In genomic region chr17:43798024-43798423, GRCh38 we compare ENCODE assay signal across 9 cellular contexts. TPM values are rescaled to one million over a fixed set of nuclear protein-coding genes. Genes with fewer than 3 reads are reported as not detected.
"Had no signal": no experiment of that assay in that cellular context is flagged by ENCODE, and none has a peak within 500 bp of the region (broad histone marks: within the 10 kb centered on the region; RNA-seq: fewer than 3 reads in every experiment).

No MANE protein-coding gene starts in this region.

RNA-seq across cellular contexts. Expression of gene CFAP97D1, which starts 17.8 kb away (rescaled TPM):
- total RNA-seq: MCF 10A; Peyer's patch; Right ventricle myocardium inferior; RPMI7951; SJSA1; T-helper 1 cell treated with Interleukin-12 subunit alpha and Interleukin-12 subunit beta and Interleukin-4 antibody, amounts not matched to agents 30 ng/mL and 1 ng/mL, for 36 hours had no signal
- polyA plus RNA-seq: IgD-negative memory B cell had no signal

RNA-seq across cellular contexts. Expression of gene MPP3, which starts 34.9 kb away (rescaled TPM):
- total RNA-seq: T-helper 1 cell treated with Interleukin-12 subunit alpha and Interleukin-12 subunit beta and Interleukin-4 antibody, amounts not matched to agents 30 ng/mL and 1 ng/mL, for 36 hours had no signal
- polyA plus RNA-seq: IgD-negative memory B cell had no signal

RNA-seq across cellular contexts. Expression of gene SOST, which starts 39.4 kb away (rescaled TPM):
- total RNA-seq: HT1080; LHCN-M2; MCF 10A; Peyer's patch; Right ventricle myocardium inferior; RPMI7951; T-helper 1 cell treated with Interleukin-12 subunit alpha and Interleukin-12 subunit beta and Interleukin-4 antibody, amounts not matched to agents 30 ng/mL and 1 ng/mL, for 36 hours had no signal
- polyA plus RNA-seq: IgD-negative memory B cell had no signal

RNA-seq across cellular contexts. Expression of gene CD300LG, which starts 49.0 kb away (rescaled TPM):
- total RNA-seq: HT1080; LHCN-M2; MCF 10A; RPMI7951; SJSA1; T-helper 1 cell treated with Interleukin-12 subunit alpha and Interleukin-12 subunit beta and Interleukin-4 antibody, amounts not matched to agents 30 ng/mL and 1 ng/mL, for 36 hours had no signal
- polyA plus RNA-seq: IgD-negative memory B cell had no signal
